In the genomic region with DNA sequence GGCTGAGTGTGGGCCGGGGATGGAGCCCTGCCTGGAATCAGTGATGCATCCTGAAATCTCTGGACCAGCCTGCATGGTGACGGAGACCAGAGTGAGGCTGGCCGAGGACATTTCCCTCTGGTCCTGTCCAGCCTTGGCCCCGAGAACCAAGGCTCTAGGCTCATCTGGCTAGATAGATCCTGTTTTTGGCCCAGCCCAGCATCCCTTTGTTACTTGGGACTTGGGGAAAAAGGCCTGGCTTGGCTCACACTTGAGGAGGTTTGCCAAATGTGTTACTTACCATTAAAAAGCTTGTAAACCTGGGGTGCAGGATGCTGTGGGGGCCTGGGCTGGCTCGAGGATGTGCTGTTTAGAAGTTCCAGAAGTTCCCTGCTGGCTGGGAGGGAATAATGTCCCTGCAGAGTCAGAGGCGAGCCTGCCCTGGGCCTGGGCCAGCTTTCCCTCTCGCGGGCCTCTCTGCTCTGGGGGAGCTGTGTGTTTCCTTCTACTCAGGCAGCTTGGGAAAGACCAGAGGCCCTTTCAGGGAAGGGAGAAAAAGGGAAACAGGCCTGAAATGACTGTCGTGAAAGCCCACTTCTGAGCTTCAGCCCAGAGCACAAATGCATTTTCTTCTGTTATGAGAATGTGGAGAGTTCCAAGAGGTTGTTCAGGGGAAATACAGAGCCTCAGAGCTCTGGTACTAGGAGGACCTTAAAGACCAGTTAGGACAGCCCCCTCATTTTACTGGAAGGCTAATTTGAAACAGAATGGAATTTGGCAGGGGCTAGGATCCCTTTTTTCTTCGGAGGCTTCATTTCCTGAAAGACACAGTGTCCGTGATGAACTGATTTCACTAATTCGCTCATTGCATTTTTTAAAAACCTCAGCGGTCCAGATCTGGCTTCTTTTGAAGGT, we compare ENCODE assay signal across 9 cellular contexts. TPM values are rescaled to one million over a fixed set of nuclear protein-coding genes. Genes with fewer than 3 reads are reported as not detected.
DNase-seq lines count a peak whose midpoint lies in the region; ATAC-seq, FAIRE-seq and TF ChIP-seq lines count a peak whose summit lies in the region.
"Had no signal": no experiment of that assay in that cellular context is flagged by ENCODE, and none has a peak within 500 bp of the region (broad histone marks: within the 10 kb centered on the region; RNA-seq: fewer than 3 reads in every experiment).

No MANE protein-coding gene starts in this region.

- H3K9me3 Mint-ChIP-seq in activated naive CD4-positive, alpha-beta T cell treated with anti-CD3 and anti-CD28 coated beads for 36 hours, result no peaks in the 10 kb centered on the region
- H3K9me3 Mint-ChIP-seq in natural killer cell treated with Interleukin-12 subunit alpha and Interleukin-12 subunit beta and Interleukin-15 and Interleukin-18, amount 100 ng/mL, for 72 hours, result no peaks in the 10 kb centered on the region
- H3K9me3 Mint-ChIP-seq: memory B cell had no signal

- peaks cover 50% of the 10 kb centered on the region for H3K4me1 Mint-ChIP-seq in activated naive CD4-positive, alpha-beta T cell treated with anti-CD3 and anti-CD28 coated beads for 36 hours (ENCODE audit: low read depth)
- H3K4me1 Mint-ChIP-seq in natural killer cell treated with Interleukin-12 subunit alpha and Interleukin-12 subunit beta and Interleukin-15 and Interleukin-18, amount 100 ng/mL, for 72 hours (ENCODE audit: low read depth in 2 of 2), result peaks cover 21 to 25% of the 10 kb centered on the region in 2 donors

- no peaks in the 10 kb centered on the region for H4K20me1 ChIP-seq in GM12878 (ENCODE audit: control insufficient read depth, insufficient read depth)

- no peak overlapping the region for H3K4me3 ChIP-seq in GM12878

- no peaks in the 10 kb centered on the region; a peak in 2 of 4 replicates for H3K27me3 ChIP-seq in GM12878 (replicated peaks in 1 of 2; ENCODE audit: control insufficient read depth in 2 of 2, insufficient read depth in 2 of 2, low read length in 1 of 2)

- no peak for TF ChIP-seq RAD21 in GM12878 (IDR thresholded peaks at IDR 0.05; ENCODE audit: insufficient read depth, low read depth, low read length)

- H3K27me3 Mint-ChIP-seq in activated naive CD4-positive, alpha-beta T cell treated with anti-CD3 and anti-CD28 coated beads for 36 hours (ENCODE audit: low read depth), result no peaks in the 10 kb centered on the region
- peaks cover 11 to 29% of the 10 kb centered on the region in 2 donors for H3K27me3 Mint-ChIP-seq in natural killer cell treated with Interleukin-12 subunit alpha and Interleukin-12 subunit beta and Interleukin-15 and Interleukin-18, amount 100 ng/mL, for 72 hours
- H3K27me3 Mint-ChIP-seq: memory B cell had no signal

- H3K4me1 ChIP-seq in GM12878 (ENCODE audit: control insufficient read depth, insufficient read depth, low read length), result peaks cover 46% of the 10 kb centered on the region

- H3K36me3 ChIP-seq in GM12878 (ENCODE audit: control insufficient read depth in 2 of 2, insufficient read depth in 2 of 2, low read length in 1 of 2), result no peaks in the 10 kb centered on the region

- H2AFZ ChIP-seq in GM12878 (ENCODE audit: control insufficient read depth, low read depth, low read length), result no peak overlapping the region

- intact Hi-C loops in GM12878 (cut with micrococcal nuclease; ENCODE audit: unreplicated experiment), result no loop called here
- intact Hi-C loops in sciatic nerve (cut with DNase I), result no loop called here
- intact Hi-C loops in activated naive CD4-positive, alpha-beta T cell treated with anti-CD3 and anti-CD28 coated beads for 36 hours (cut with micrococcal nuclease), result loop anchor here (10.0 kb wide), 1 partner anchor 349 kb away; a partner anchor contains a TSS

- no peak overlapping the region for H3K4me3 Mint-ChIP-seq in activated naive CD4-positive, alpha-beta T cell treated with anti-CD3 and anti-CD28 coated beads for 36 hours
- H3K4me3 Mint-ChIP-seq in natural killer cell treated with Interleukin-12 subunit alpha and Interleukin-12 subunit beta and Interleukin-15 and Interleukin-18, amount 100 ng/mL, for 72 hours, result no peak overlapping the region
- H3K4me3 Mint-ChIP-seq: memory B cell had no signal

- H3K9ac ChIP-seq in GM12878 (ENCODE audit: control insufficient read depth, insufficient read depth, low read length), result no peak overlapping the region

- no peak for TF ChIP-seq EP300 in GM12878 (IDR thresholded peaks at IDR 0.05; ENCODE audit: borderline replicate concordance in 1 of 2, control insufficient read depth in 1 of 2, low read depth in 2 of 2, low read length in 2 of 2)

- RAD21 ChIA-PET in GM12878 (lab: Charles Lee; ENCODE audit: unreplicated experiment), result interaction anchor here (6.7 to 15.2 kb wide), 2 partner anchors 48 to 58 kb away, joined by 88 to 273 read pairs; a partner anchor contains a TSS

- no peak overlapping the region for H3K27ac Mint-ChIP-seq in activated naive CD4-positive, alpha-beta T cell treated with anti-CD3 and anti-CD28 coated beads for 36 hours
- no peak overlapping the region for H3K27ac Mint-ChIP-seq in natural killer cell treated with Interleukin-12 subunit alpha and Interleukin-12 subunit beta and Interleukin-15 and Interleukin-18, amount 100 ng/mL, for 72 hours
- H3K27ac Mint-ChIP-seq: memory B cell had no signal

- WGBS in GM12878 (ENCODE audit: insufficient coverage, insufficient replicate concordance, low lambda C conversion rate, missing lambda C conversion rate), result 62% methylated on average over 13 of the region's 13 CpGs

- no peak overlapping the region for H3K4me2 ChIP-seq in GM12878 (ENCODE audit: control insufficient read depth, insufficient read depth)

- H3K36me3 Mint-ChIP-seq in activated naive CD4-positive, alpha-beta T cell treated with anti-CD3 and anti-CD28 coated beads for 36 hours (ENCODE audit: low read depth), result no peaks in the 10 kb centered on the region
- no peaks in the 10 kb centered on the region for H3K36me3 Mint-ChIP-seq in natural killer cell treated with Interleukin-12 subunit alpha and Interleukin-12 subunit beta and Interleukin-15 and Interleukin-18, amount 100 ng/mL, for 72 hours
- H3K36me3 Mint-ChIP-seq: memory B cell had no signal

- H3K9me3 ChIP-seq in GM12878 (replicated peaks; ENCODE audit: control insufficient read depth, insufficient read depth, low read length), result no peaks in the 10 kb centered on the region

- in situ Hi-C loops in GM12878 (cut with MboI), result no loop called here

- no peak for ATAC-seq in GM12878
- peak; percentile 82 for ATAC-seq in sciatic nerve
- no peak for ATAC-seq in GM21825 (IDR thresholded peaks at IDR 0.05; ENCODE audit: unreplicated experiment)
- no peak for ATAC-seq in natural killer cell treated with Interleukin-12 subunit alpha and Interleukin-12 subunit beta and Interleukin-15 and Interleukin-18, amount 100 ng/mL, for 72 hours

- FAIRE-seq in GM12878 (lab: Jason Lieb, UNC), result no peak

- POLR2A ChIA-PET in GM12878 (lab: Charles Lee), result interaction anchor here (2.2 kb wide), 1 partner anchor 13 kb away, joined by 5 read pairs; no protein-coding TSS in a partner anchor

- DNase-seq in M059J (ENCODE audit: low read depth) (peak; percentile 80), GM12878 (ENCODE audit: low read depth, low spot score) (no peak), hippocampal formation (lab: John Stamatoyannopoulos, UW) (peak; percentile 79 to 90), sciatic nerve (ENCODE audit: low spot score) (peak; percentile 94)
- no peak for DNase-seq in activated naive CD4-positive, alpha-beta T cell treated with anti-CD3 and anti-CD28 coated beads for 36 hours
- DNase-seq in natural killer cell treated with Interleukin-12 subunit alpha and Interleukin-12 subunit beta and Interleukin-15 and Interleukin-18, amount 100 ng/mL, for 72 hours (ENCODE audit: low spot score), result no peak

- SMC1A ChIA-PET in GM12878 (lab: Charles Lee; ENCODE audit: uncharacterized antibody, unreplicated experiment), result interaction anchor here (1.6 to 17.5 kb wide), 2 partner anchors 10 to 54 kb away, joined by 6 to 416 read pairs; a partner anchor contains a TSS

- no peak for TF ChIP-seq POLR2A in GM12878 (IDR thresholded peaks at IDR 0.05; ENCODE audit: low read depth, low read length)

- H3K27ac ChIP-seq in C4-2B, result 0 out of 2 replicates have a peak overlapping the region, but pooled peaks have one; percentile 1
- no peak overlapping the region for H3K27ac ChIP-seq in GM12878 (ENCODE audit: control insufficient read depth, insufficient read depth)

- CTCF ChIA-PET in GM12878 (lab: Yijun Ruan, JAX), result interaction anchor here (0.6 to 5.4 kb wide), 5 partner anchors 12 to 64 kb away, joined by 3 to 47 read pairs (median 13); no protein-coding TSS in a partner anchor
- CTCF ChIA-PET in activated naive CD4-positive, alpha-beta T cell treated with anti-CD3 and anti-CD28 coated beads for 36 hours (lab: Charles Lee), result interaction anchor here (0.7 to 16.1 kb wide), 11 partner anchors 7 to 111 kb away, joined by 3 to 255 read pairs (median 4); a partner anchor contains a TSS

- no peak for TF ChIP-seq CTCF in C4-2B (conservative IDR thresholded peaks at IDR 0.05)
- no peak for TF ChIP-seq CTCF in GM12878 (IDR thresholded peaks at IDR 0.05 in 2 of 3, conservative IDR thresholded peaks at IDR 0.05 in 1 of 3; ENCODE audit: control insufficient read depth in 2 of 3, extremely low read depth in 1 of 3, insufficient read depth in 1 of 3, low read depth in 3 of 3, low read length in 3 of 3)

- no peaks in the 10 kb centered on the region for H3K79me2 ChIP-seq in GM12878 (ENCODE audit: control insufficient read depth, insufficient read depth, low read length)

- no TSS peak for BruUV-seq in GM12878 (replicated peaks; lab: Mats Ljungman, UMichigan)

RNA-seq across cellular contexts. Expression of a gene that starts 47.2 kb away (rescaled TPM):
- 37.3 and 44.2 TPM in 2 replicates for total RNA-seq in M059J (2014; rRNA removed; shearing (Covaris generic))
- 60.6 and 61.3 TPM in 2 replicates for total RNA-seq in GM12878 (2013; cell fraction: nucleolus; rRNA removed)
- total RNA-seq in GM12878 (2014; rRNA removed), result 65.8 and 73.1 TPM in 2 replicates
- 42.5 and 44.9 TPM in 2 replicates for total RNA-seq in GM12878 (2014; rRNA removed; fragmentation: Illumina TruSeq; extraction: Trizol)
- 98.2 and 99.5 TPM in 2 replicates for total RNA-seq in GM12878 (2021)
- 43.7 TPM for polyA plus RNA-seq in GM12878 (2011; ENCODE audit: low read depth)
- polyA plus RNA-seq in GM12878 (2011; rRNA removed), result 55.8 and 82.2 TPM in 2 replicates
- polyA plus RNA-seq in GM12878 (2011; cell fraction: cytosol; rRNA removed), result 107 and 130 TPM in 2 replicates
- polyA plus RNA-seq in GM12878 (2011; cell fraction: nucleus; rRNA removed), result 96.3 and 105 TPM in 2 replicates
- polyA plus RNA-seq in GM12878 (2012), result 55.5 and 61.5 TPM in 2 replicates
- polyA plus RNA-seq in GM12878 (2014; fragmentation: Illumina TruSeq; extraction: Trizol), result 60.8 and 79.9 TPM in 2 replicates
- polyA plus RNA-seq in GM12878 (2014; fragmentation: Nextera tagmentation; extraction: Ambion mirVana), result 10 to 100 TPM; 17.3 to 19.0 TPM
- 72.6 and 76.7 TPM in 2 replicates for polyA plus RNA-seq in GM12878 (2014; rRNA removed)
- 10 to 100 TPM; 33.0 to 40.7 TPM for polyA plus RNA-seq in GM12878 (2016; fragmentation: Nextera tagmentation; extraction: Ambion mirVana)
- polyA minus RNA-seq in GM12878 (2011; rRNA and poly(A)+ RNA removed), result 87.3 and 116 TPM in 2 replicates
- 35.7 and 38.5 TPM in 2 replicates for polyA minus RNA-seq in GM12878 (2011; cell fraction: cytosol; rRNA and poly(A)+ RNA removed)
- 43.9 and 46.0 TPM in 2 replicates for polyA minus RNA-seq in GM12878 (2011; cell fraction: nucleus; rRNA and poly(A)+ RNA removed)
- 202 TPM for total RNA-seq in sciatic nerve
- total RNA-seq in activated naive CD4-positive, alpha-beta T cell treated with anti-CD3 and anti-CD28 coated beads for 36 hours, result 10 to 100 TPM; 94.6 to 99.8 TPM
- total RNA-seq in natural killer cell treated with Interleukin-12 subunit alpha and Interleukin-12 subunit beta and Interleukin-15 and Interleukin-18, amount 100 ng/mL, for 72 hours, result 10 to 100 TPM; 52.7 to 53.9 TPM

RNA-seq across cellular contexts. Expression of a gene that starts 47.7 kb away (rescaled TPM):
- total RNA-seq in M059J (2014; rRNA removed; shearing (Covaris generic)), result 20.7 and 24.8 TPM in 2 replicates
- total RNA-seq in GM12878 (2013; cell fraction: nucleolus; rRNA removed), result 4.7 and 5.1 TPM in 2 replicates
- 20.3 and 24.3 TPM in 2 replicates for total RNA-seq in GM12878 (2014; rRNA removed)
- total RNA-seq in GM12878 (2014; rRNA removed; fragmentation: Illumina TruSeq; extraction: Trizol), result 11.6 and 12.0 TPM in 2 replicates
- total RNA-seq in GM12878 (2021), result 8.7 and 9.6 TPM in 2 replicates
- polyA plus RNA-seq in GM12878 (2011; ENCODE audit: low read depth), result 6.3 TPM
- polyA plus RNA-seq in GM12878 (2011; rRNA removed), result 28.1 and 34.9 TPM in 2 replicates
- 20.5 and 20.8 TPM in 2 replicates for polyA plus RNA-seq in GM12878 (2011; cell fraction: cytosol; rRNA removed)
- polyA plus RNA-seq in GM12878 (2011; cell fraction: nucleus; rRNA removed), result 8.0 and 8.9 TPM in 2 replicates
- polyA plus RNA-seq in GM12878 (2012), result 8.8 and 13.4 TPM in 2 replicates
- polyA plus RNA-seq in GM12878 (2014; fragmentation: Illumina TruSeq; extraction: Trizol), result 12.8 and 15.5 TPM in 2 replicates
- 1 to 10 TPM; 1.6 to 7.7 TPM for polyA plus RNA-seq in GM12878 (2014; fragmentation: Nextera tagmentation; extraction: Ambion mirVana)
- 17.8 and 20.5 TPM in 2 replicates for polyA plus RNA-seq in GM12878 (2014; rRNA removed)
- polyA plus RNA-seq in GM12878 (2016; fragmentation: Nextera tagmentation; extraction: Ambion mirVana), result 10 to 100 TPM; 17.5 to 18.8 TPM
- 7.7 and 13.5 TPM in 2 replicates for polyA minus RNA-seq in GM12878 (2011; rRNA and poly(A)+ RNA removed)
- 2.9 and 3.3 TPM in 2 replicates for polyA minus RNA-seq in GM12878 (2011; cell fraction: cytosol; rRNA and poly(A)+ RNA removed)
- polyA minus RNA-seq in GM12878 (2011; cell fraction: nucleus; rRNA and poly(A)+ RNA removed), result 3.9 and 5.7 TPM in 2 replicates
- total RNA-seq in sciatic nerve, result 8.5 TPM
- total RNA-seq in activated naive CD4-positive, alpha-beta T cell treated with anti-CD3 and anti-CD28 coated beads for 36 hours, result 10 to 100 TPM; 11.3 to 11.9 TPM
- total RNA-seq in natural killer cell treated with Interleukin-12 subunit alpha and Interleukin-12 subunit beta and Interleukin-15 and Interleukin-18, amount 100 ng/mL, for 72 hours, result 10 to 100 TPM in 1 of 2 donors, 1 to 10 TPM in 1; 5.7 to 12.5 TPM

Comparison
In these comparisons a context has a peak if more than half of its experiments do, and no peak if none do; other contexts are left out.
1. DNase-seq: peak in M059J (single experiment), hippocampal formation (2 of 2) and sciatic nerve (single experiment); none in GM12878 (single experiment), activated naive CD4-positive, alpha-beta T cell treated with anti-CD3 and anti-CD28 coated beads for 36 hours (single experiment) and natural killer cell treated with Interleukin-12 subunit alpha and Interleukin-12 subunit beta and Interleukin-15 and Interleukin-18, amount 100 ng/mL, for 72 hours (single experiment).